Comparison of ENCODE assay signal across 14 cellular contexts in genomic region chr5:59483971-59484472, GRCh38.
DNase-seq lines count a peak whose midpoint lies in the region; ATAC-seq and TF ChIP-seq lines count a peak whose summit lies in the region.
"Had no signal": no experiment of that assay in that cellular context is flagged by ENCODE, and none has a peak within 500 bp of the region (broad histone marks: within the 10 kb centered on the region; RNA-seq: fewer than 3 reads in every experiment).

No MANE protein-coding gene starts in this region.

- no peaks in the 10 kb centered on the region for H3K27me3 ChIP-seq in foreskin keratinocyte
- H3K27me3 ChIP-seq in esophagus squamous epithelium, result no peaks in the 10 kb centered on the region

- peak overlapping the region; percentile 30 for H3K4me3 Mint-ChIP-seq in activated T-cell treated with anti-CD3 and anti-CD28 coated beads, Interleukin-2, amount 50 U/mL, for 24 hours
- no peak overlapping the region for H3K4me3 Mint-ChIP-seq in WTC11
- H3K4me3 Mint-ChIP-seq: activated naive CD8-positive, alpha-beta T cell treated with anti-CD3 and anti-CD28 coated beads, Interleukin-2, amount 10 ng/mL, durations not matched to agents 7 days and 5 days had no signal

- H3K27ac ChIP-seq in foreskin keratinocyte (peak overlapping the region; percentile 67), esophagus squamous epithelium (no peak overlapping the region)

- CTCF ChIA-PET in WTC11 (lab: Charles Lee), result interaction anchor here (1.2 kb wide), 1 partner anchor 189 kb away, joined by 3 read pairs; no protein-coding TSS in a partner anchor

- TF ChIP-seq POLR2A in esophagus squamous epithelium (IDR thresholded peaks at IDR 0.05), result no peak

- no peaks in the 10 kb centered on the region for H3K36me3 ChIP-seq in esophagus squamous epithelium

- POLR2A ChIA-PET in WTC11 (lab: Charles Lee), result no interaction called here

- no peaks in the 10 kb centered on the region for H3K36me3 Mint-ChIP-seq in activated T-cell treated with anti-CD3 and anti-CD28 coated beads, Interleukin-2, amount 50 U/mL, for 24 hours (ENCODE audit: low read depth)
- H3K36me3 Mint-ChIP-seq in WTC11, result no peaks in the 10 kb centered on the region
- H3K36me3 Mint-ChIP-seq: activated naive CD8-positive, alpha-beta T cell treated with anti-CD3 and anti-CD28 coated beads, Interleukin-2, amount 10 ng/mL, durations not matched to agents 7 days and 5 days had no signal

- no peak overlapping the region for H3K4me3 ChIP-seq in esophagus squamous epithelium

- intact Hi-C loops in Right ventricle myocardium superior (cut with DNase I) (no loop called here), esophagus squamous epithelium (cut with DNase I) (no loop called here)

- ATAC-seq in WTC11, result peak; percentile 57
- peak; percentile 91 for ATAC-seq in foreskin keratinocyte
- ATAC-seq in stimulated activated naive CD8-positive, alpha-beta T cell treated with anti-CD3 and anti-CD28 coated beads, Interleukin-15, Interleukin-2, amounts not matched to agents 100 U/mL and 50 U/mL, for 24 hours, result peak; percentile 80
- ATAC-seq in Right ventricle myocardium superior (ENCODE audit: poor library complexity), result no peak
- no peak for ATAC-seq in HG03521 (IDR thresholded peaks at IDR 0.05; ENCODE audit: unreplicated experiment)

- H3K9me3 ChIP-seq in esophagus squamous epithelium, result no peaks in the 10 kb centered on the region

- H3K27ac Mint-ChIP-seq in activated T-cell treated with anti-CD3 and anti-CD28 coated beads, Interleukin-2, amount 50 U/mL, for 24 hours, result peak overlapping the region; percentile 84
- no peak overlapping the region; the same call in 1 of the 2 replicates for H3K27ac Mint-ChIP-seq in WTC11
- H3K27ac Mint-ChIP-seq: activated naive CD8-positive, alpha-beta T cell treated with anti-CD3 and anti-CD28 coated beads, Interleukin-2, amount 10 ng/mL, durations not matched to agents 7 days and 5 days had no signal

- no peaks in the 10 kb centered on the region for H3K9me3 Mint-ChIP-seq in activated T-cell treated with anti-CD3 and anti-CD28 coated beads, Interleukin-2, amount 50 U/mL, for 24 hours
- H3K9me3 Mint-ChIP-seq in WTC11, result no peaks in the 10 kb centered on the region
- H3K9me3 Mint-ChIP-seq: activated naive CD8-positive, alpha-beta T cell treated with anti-CD3 and anti-CD28 coated beads, Interleukin-2, amount 10 ng/mL, durations not matched to agents 7 days and 5 days had no signal

- peaks cover 4% of the 10 kb centered on the region for H3K27me3 Mint-ChIP-seq in activated T-cell treated with anti-CD3 and anti-CD28 coated beads, Interleukin-2, amount 50 U/mL, for 24 hours
- no peaks in the 10 kb centered on the region for H3K27me3 Mint-ChIP-seq in WTC11 (ENCODE audit: low read depth)

- peaks cover 24% of the 10 kb centered on the region for H3K4me1 Mint-ChIP-seq in activated T-cell treated with anti-CD3 and anti-CD28 coated beads, Interleukin-2, amount 50 U/mL, for 24 hours (ENCODE audit: low read depth)
- H3K4me1 Mint-ChIP-seq in WTC11, result peaks cover 39% of the 10 kb centered on the region
- H3K4me1 Mint-ChIP-seq: activated naive CD8-positive, alpha-beta T cell treated with anti-CD3 and anti-CD28 coated beads, Interleukin-2, amount 10 ng/mL, durations not matched to agents 7 days and 5 days had no signal

- TF ChIP-seq CTCF in WTC11 (IDR thresholded peaks at IDR 0.05), result no peak
- TF ChIP-seq CTCF in foreskin keratinocyte (conservative IDR thresholded peaks at IDR 0.05), result no peak
- no peak for TF ChIP-seq CTCF in esophagus squamous epithelium (IDR thresholded peaks at IDR 0.05)

- H3K4me1 ChIP-seq in foreskin keratinocyte, result peaks cover 21% of the 10 kb centered on the region
- H3K4me1 ChIP-seq in esophagus squamous epithelium, result no peaks in the 10 kb centered on the region

- DNase-seq in activated T-cell treated with anti-CD3 and anti-CD28 coated beads, Interleukin-2, amount 50 U/mL, for 24 hours, result no peak
- no peak for DNase-seq in activated T-cell treated with anti-CD3 and anti-CD28 coated beads, Interleukin-2, amount 50 U/mL, for 1 hour
- DNase-seq in WTC11 (ENCODE audit: low spot score) (no peak), foreskin keratinocyte (peak; percentile 84 to 90), Right ventricle myocardium superior (no peak), esophagus squamous epithelium (lab: John Stamatoyannopoulos, UW) (no peak)
- DNase-seq in stimulated activated naive CD8-positive, alpha-beta T cell treated with anti-CD3 and anti-CD28 coated beads, Interleukin-15, Interleukin-2, amounts not matched to agents 100 U/mL and 50 U/mL, for 24 hours, result peak; percentile 11
- DNase-seq: activated naive CD8-positive, alpha-beta T cell treated with anti-CD3 and anti-CD28 coated beads, Interleukin-2, amount 10 ng/mL, durations not matched to agents 7 days and 5 days; DND-41; effector CD8-positive, alpha-beta T cell; midbrain; NCI-H526; SHP77 treated with DMSO at 0.1 percent for 48 hours had no signal

TF ChIP-seq in WTC11, 78 proteins besides CTCF, POLR2A, EP300 and RAD21:
- TF ChIP-seq GRHL2 (CRISPR knock-in tag; IDR thresholded peaks at IDR 0.05; ENCODE audit: insufficient replicate concordance, severe bottlenecking) (no peak), JUN (CRISPR knock-in tag; IDR thresholded peaks at IDR 0.05) (no peak), MXD4 (CRISPR knock-in tag; IDR thresholded peaks at IDR 0.05; ENCODE audit: borderline replicate concordance) (no peak), CREM (CRISPR knock-in tag; IDR thresholded peaks at IDR 0.05) (no peak), ZNF232 (CRISPR knock-in tag; IDR thresholded peaks at IDR 0.05) (no peak), CDX4 (CRISPR knock-in tag; IDR thresholded peaks at IDR 0.05; ENCODE audit: borderline replicate concordance) (no peak), ZNF396 (CRISPR knock-in tag; IDR thresholded peaks at IDR 0.05; ENCODE audit: borderline replicate concordance) (no peak), RORB (CRISPR knock-in tag; IDR thresholded peaks at IDR 0.05) (no peak), SMAD4 (CRISPR knock-in tag; IDR thresholded peaks at IDR 0.05) (no peak), ZNF425 (CRISPR knock-in tag; conservative IDR thresholded peaks at IDR 0.05) (no peak), E2F5 (CRISPR knock-in tag; IDR thresholded peaks at IDR 0.05) (no peak)
- TF ChIP-seq, protein P1, sequence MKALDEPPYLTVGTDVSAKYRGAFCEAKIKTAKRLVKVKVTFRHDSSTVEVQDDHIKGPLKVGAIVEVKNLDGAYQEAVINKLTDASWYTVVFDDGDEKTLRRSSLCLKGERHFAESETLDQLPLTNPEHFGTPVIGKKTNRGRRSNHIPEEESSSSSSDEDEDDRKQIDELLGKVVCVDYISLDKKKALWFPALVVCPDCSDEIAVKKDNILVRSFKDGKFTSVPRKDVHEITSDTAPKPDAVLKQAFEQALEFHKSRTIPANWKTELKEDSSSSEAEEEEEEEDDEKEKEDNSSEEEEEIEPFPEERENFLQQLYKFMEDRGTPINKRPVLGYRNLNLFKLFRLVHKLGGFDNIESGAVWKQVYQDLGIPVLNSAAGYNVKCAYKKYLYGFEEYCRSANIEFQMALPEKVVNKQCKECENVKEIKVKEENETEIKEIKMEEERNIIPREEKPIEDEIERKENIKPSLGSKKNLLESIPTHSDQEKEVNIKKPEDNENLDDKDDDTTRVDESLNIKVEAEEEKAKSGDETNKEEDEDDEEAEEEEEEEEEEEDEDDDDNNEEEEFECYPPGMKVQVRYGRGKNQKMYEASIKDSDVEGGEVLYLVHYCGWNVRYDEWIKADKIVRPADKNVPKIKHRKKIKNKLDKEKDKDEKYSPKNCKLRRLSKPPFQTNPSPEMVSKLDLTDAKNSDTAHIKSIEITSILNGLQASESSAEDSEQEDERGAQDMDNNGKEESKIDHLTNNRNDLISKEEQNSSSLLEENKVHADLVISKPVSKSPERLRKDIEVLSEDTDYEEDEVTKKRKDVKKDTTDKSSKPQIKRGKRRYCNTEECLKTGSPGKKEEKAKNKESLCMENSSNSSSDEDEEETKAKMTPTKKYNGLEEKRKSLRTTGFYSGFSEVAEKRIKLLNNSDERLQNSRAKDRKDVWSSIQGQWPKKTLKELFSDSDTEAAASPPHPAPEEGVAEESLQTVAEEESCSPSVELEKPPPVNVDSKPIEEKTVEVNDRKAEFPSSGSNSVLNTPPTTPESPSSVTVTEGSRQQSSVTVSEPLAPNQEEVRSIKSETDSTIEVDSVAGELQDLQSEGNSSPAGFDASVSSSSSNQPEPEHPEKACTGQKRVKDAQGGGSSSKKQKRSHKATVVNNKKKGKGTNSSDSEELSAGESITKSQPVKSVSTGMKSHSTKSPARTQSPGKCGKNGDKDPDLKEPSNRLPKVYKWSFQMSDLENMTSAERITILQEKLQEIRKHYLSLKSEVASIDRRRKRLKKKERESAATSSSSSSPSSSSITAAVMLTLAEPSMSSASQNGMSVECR (CRISPR knock-in tag; IDR thresholded peaks at IDR 0.05; ENCODE audit: borderline replicate concordance), result no peak

Comparison
In these comparisons a context has a peak if more than half of its experiments do, and no peak if none do; other contexts are left out.
1. DNase-seq: peak in foreskin keratinocyte (2 of 2) and stimulated activated naive CD8-positive, alpha-beta T cell treated with anti-CD3 and anti-CD28 coated beads, Interleukin-15, Interleukin-2, amounts not matched to agents 100 U/mL and 50 U/mL, for 24 hours (single experiment); none in activated T-cell treated with anti-CD3 and anti-CD28 coated beads, Interleukin-2, amount 50 U/mL, for 24 hours (single experiment), activated T-cell treated with anti-CD3 and anti-CD28 coated beads, Interleukin-2, amount 50 U/mL, for 1 hour (single experiment), WTC11 (single experiment), Right ventricle myocardium superior (single experiment) and esophagus squamous epithelium (single experiment).
2. ATAC-seq: peak in WTC11 (single experiment), foreskin keratinocyte (single experiment) and stimulated activated naive CD8-positive, alpha-beta T cell treated with anti-CD3 and anti-CD28 coated beads, Interleukin-15, Interleukin-2, amounts not matched to agents 100 U/mL and 50 U/mL, for 24 hours (single experiment); none in Right ventricle myocardium superior (single experiment) and HG03521 (single experiment).